In genomic region chr2:84628486-84628885, GRCh38 we compare ENCODE assay signal across 9 cellular contexts.
"Had no signal": no experiment of that assay in that cellular context is flagged by ENCODE, and none has a peak within 500 bp of the region (broad histone marks: within the 10 kb centered on the region; RNA-seq: fewer than 3 reads in every experiment).

No MANE protein-coding gene starts in this region.

- ATAC-seq: HCT116, HepG2 had no signal

- H3K4me3 ChIP-seq: HAP-1 had no signal

- H3K9me3 Mint-ChIP-seq: HFFc6, IgD-negative memory B cell had no signal

- H3K4me1 Mint-ChIP-seq: IgD-negative memory B cell had no signal

- H3K27ac ChIP-seq: HL-60 had no signal

- H3K9me3 ChIP-seq: HAP-1 had no signal

- H3K36me3 ChIP-seq: HAP-1 had no signal

- DNase-seq: GOT3, H7, HFFc6, KBM-7 had no signal

- H3K36me3 Mint-ChIP-seq: IgD-negative memory B cell had no signal

- H3K4me1 ChIP-seq: HAP-1 had no signal

- H3K4me3 Mint-ChIP-seq: HFFc6, IgD-negative memory B cell had no signal

- H3K27ac Mint-ChIP-seq: HFFc6 had no signal

- H3K27me3 Mint-ChIP-seq: IgD-negative memory B cell had no signal
